In genomic region chr2:3204031-3204430, GRCh38 we compare ENCODE assay signal across 17 cellular contexts.
DNase-seq lines count a peak whose midpoint lies in the region; TF ChIP-seq lines count a peak whose summit lies in the region.
"Had no signal": no experiment of that assay in that cellular context is flagged by ENCODE, and none has a peak within 500 bp of the region (broad histone marks: within the 10 kb centered on the region; RNA-seq: fewer than 3 reads in every experiment).

No MANE protein-coding gene starts in this region.

- H3K36me3 ChIP-seq in A673 (ENCODE audit: insufficient read depth, low read length, poor library complexity, severe bottlenecking) (no peaks in the 10 kb centered on the region), BLaER1 (peaks cover 37% of the 10 kb centered on the region), sigmoid colon (no peaks in the 10 kb centered on the region)
- H3K36me3 ChIP-seq: SJSA1 had no signal

- no TSS peak for BruUV-seq in A673 (replicated peaks; lab: Mats Ljungman, UMichigan)

- H3K4me2 ChIP-seq in BLaER1: peak overlapping the region; percentile 75

- no peak for DNase-seq in A673 (ENCODE audit: low spot score)
- DNase-seq in NCI-H510A (lab: John Stamatoyannopoulos, UW): peak; percentile 44
- DNase-seq in myocyte (ENCODE audit: low read depth): peak; percentile 34
- no peak for DNase-seq in sigmoid colon
- DNase-seq in substantia nigra (lab: John Stamatoyannopoulos, UW): no peak
- no peak for DNase-seq in SIG-M5 treated with dmso at 0.1 percent for 504 hours (lab: John Stamatoyannopoulos, UW; ENCODE audit: unreplicated experiment)
- DNase-seq: CD8-positive, alpha-beta T cell; DND-41; MV-4-11; NCI-H187 treated with DMSO at 0.1 percent for 48 hours; NCI-H345; NCI-H69; OCI-M1 had no signal

- TF ChIP-seq CTCF in A673 (conservative IDR thresholded peaks at IDR 0.05; ENCODE audit: low read depth, low read length) (no peak), sigmoid colon (IDR thresholded peaks at IDR 0.05) (no peak)

- intact Hi-C loops in A673 (cut with micrococcal nuclease; ENCODE audit: unreplicated experiment): no loop called here
- intact Hi-C loops in sigmoid colon (cut with DNase I): no loop called here

- H3K9ac ChIP-seq in BLaER1: peak overlapping the region; percentile 30; the same call in 1 of the 2 replicates

- WGBS in sigmoid colon, 2 donors: 90 to 93% methylated on average over 5 of the region's 5 CpGs

- no peaks in the 10 kb centered on the region for H3K27me3 ChIP-seq in A673 (replicated peaks; ENCODE audit: insufficient read depth, low read depth, low read length, poor library complexity)
- H3K27me3 ChIP-seq in BLaER1: no peaks in the 10 kb centered on the region
- no peaks in the 10 kb centered on the region for H3K27me3 ChIP-seq in sigmoid colon
- H3K27me3 ChIP-seq: SJSA1 had no signal

- POLR2A ChIA-PET in A673 (lab: Charles Lee; ENCODE audit: low non-redundant PET): no interaction called here

- H3K4me1 ChIP-seq in A673 (ENCODE audit: insufficient read depth, low read length, poor library complexity, severe bottlenecking) (peaks cover 25% of the 10 kb centered on the region), BLaER1 (peaks cover 62% of the 10 kb centered on the region), sigmoid colon (no peaks in the 10 kb centered on the region)
- H3K4me1 ChIP-seq: SJSA1 had no signal

- H3K27ac ChIP-seq in A673 (ENCODE audit: low read depth, low read length, poor library complexity, severe bottlenecking) (peak overlapping the region; percentile 60), BLaER1 (peak overlapping the region; percentile 69), sigmoid colon (no peak overlapping the region), substantia nigra (ENCODE audit: low read depth, low read length, poor library complexity, severe bottlenecking) (no peak overlapping the region)
- H3K27ac ChIP-seq: HL-60, RWPE1, SJSA1 had no signal

- H3K4me3 ChIP-seq in A673 (ENCODE audit: low read depth, low read length, poor library complexity, severe bottlenecking) (no peak overlapping the region), BLaER1 (no peak overlapping the region), sigmoid colon (no peak overlapping the region)
- H3K4me3 ChIP-seq: SJSA1 had no signal

- TF ChIP-seq POLR2A in sigmoid colon (IDR thresholded peaks at IDR 0.05): no peak

- H4K20me1 ChIP-seq in BLaER1: no peaks in the 10 kb centered on the region

- no peaks in the 10 kb centered on the region for H3K9me3 ChIP-seq in A673 (ENCODE audit: low read depth, low read length, poor library complexity, severe bottlenecking)
- H3K9me3 ChIP-seq in BLaER1: peaks cover 6% of the 10 kb centered on the region
- H3K9me3 ChIP-seq in sigmoid colon: no peaks in the 10 kb centered on the region
- H3K9me3 ChIP-seq: SJSA1 had no signal

- CTCF ChIA-PET in A673 (lab: Charles Lee): no interaction called here

- no peak for TF ChIP-seq EP300 in sigmoid colon (IDR thresholded peaks at IDR 0.05)

Comparison
In these comparisons a context has a peak if more than half of its experiments do, and no peak if none do; other contexts are left out.
1. DNase-seq: peak in NCI-H510A (single experiment) and myocyte (single experiment); none in A673 (single experiment), sigmoid colon (single experiment), substantia nigra (0 of 49) and SIG-M5 treated with dmso at 0.1 percent for 504 hours (single experiment).
2. H3K27ac ChIP-seq: peak in A673 (single experiment) and BLaER1 (single experiment); none in sigmoid colon (0 of 4) and substantia nigra (single experiment).